Comparison of ENCODE assay signal across 19 cellular contexts in the genomic region with DNA sequence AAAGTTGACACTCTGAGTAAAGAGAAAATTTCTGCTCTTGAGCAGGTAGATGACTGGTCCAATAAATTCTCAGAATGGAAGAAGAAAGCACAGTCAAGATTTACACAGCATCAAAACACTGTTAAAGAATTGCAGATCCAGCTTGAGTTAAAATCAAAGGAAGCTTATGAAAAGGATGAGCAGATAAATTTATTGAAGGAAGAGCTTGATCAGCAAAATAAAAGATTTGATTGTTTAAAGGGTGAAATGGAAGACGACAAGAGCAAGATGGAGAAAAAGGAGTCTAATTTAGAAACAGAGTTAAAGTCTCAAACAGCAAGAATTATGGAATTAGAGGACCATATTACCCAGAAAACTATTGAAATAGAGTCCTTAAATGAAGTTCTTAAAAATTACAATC.
DNase-seq lines count a peak whose midpoint lies in the region; ATAC-seq, FAIRE-seq and TF ChIP-seq lines count a peak whose summit lies in the region.
"Had no signal": no experiment of that assay in that cellular context is flagged by ENCODE, and none has a peak within 500 bp of the region (broad histone marks: within the 10 kb centered on the region; RNA-seq: fewer than 3 reads in every experiment).

No MANE protein-coding gene starts in this region.

- no peak for TF ChIP-seq RAD21 in HepG2 (CRISPR knock-in tag; IDR thresholded peaks at IDR 0.05)

- no peaks in the 10 kb centered on the region for H4K20me1 ChIP-seq in HepG2 (ENCODE audit: insufficient read depth, low read length)

- no peaks in the 10 kb centered on the region for H3K27me3 ChIP-seq in HepG2 (ENCODE audit: control insufficient read depth in 1 of 2, insufficient read depth in 2 of 2, low read length in 2 of 2)
- no peaks in the 10 kb centered on the region for H3K27me3 ChIP-seq in right lobe of liver

- BruUV-seq in HepG2 (replicated peaks; lab: Mats Ljungman, UMichigan), result no TSS peak

- TF ChIP-seq POLR2A in HepG2 (IDR thresholded peaks at IDR 0.05; ENCODE audit: insufficient read depth in 1 of 2, low read depth in 2 of 2, low read length in 2 of 2) (no peak), right lobe of liver (IDR thresholded peaks at IDR 0.05) (no peak)

- H3K9me3 ChIP-seq in HepG2 (ENCODE audit: low read length) (no peaks in the 10 kb centered on the region), right lobe of liver (no peaks in the 10 kb centered on the region)

- no peak for FAIRE-seq in HepG2 (lab: Jason Lieb, UNC)
- FAIRE-seq: A204.1, RCC 7860 had no signal

- WGBS in HepG2 (ENCODE audit: low lambda C conversion rate), result 98% methylated on average over 1 of the region's 1 CpG
- 71% methylated on average over 1 of the region's 1 CpG for WGBS in right lobe of liver (ENCODE audit: insufficient coverage, low coverage, low lambda C conversion rate, missing lambda C conversion rate)

- intact Hi-C loops in HepG2 (cut with micrococcal nuclease; ENCODE audit: unreplicated experiment) (no loop called here), right lobe of liver (cut with DNase I) (no loop called here), natural killer cell (cut with micrococcal nuclease) (no loop called here)

- no peak overlapping the region for H3K4me3 Mint-ChIP-seq in central memory CD8-positive, alpha-beta T cell
- H3K4me3 Mint-ChIP-seq in natural killer cell, result no peak overlapping the region

- H3K36me3 ChIP-seq in HepG2 (replicated peaks in 1 of 2; ENCODE audit: control insufficient read depth in 1 of 2, insufficient read depth in 2 of 2, low read length in 2 of 2) (peaks cover 20 to 90% of the 10 kb centered on the region in 2 experiments), right lobe of liver (peaks cover 0 to 45% (median 17%) of the 10 kb centered on the region in 4 donors)

- TF ChIP-seq EP300 in HepG2 (IDR thresholded peaks at IDR 0.05; ENCODE audit: low read depth in 2 of 2, low read length in 2 of 2) (no peak), HepG2 (CRISPR knock-in tag; IDR thresholded peaks at IDR 0.05; ENCODE audit: borderline replicate concordance) (no peak)

- POLR2A ChIA-PET in HepG2 (lab: Yijun Ruan, JAX), result no interaction called here

- no peak for ATAC-seq in HepG2
- no peak for ATAC-seq in right lobe of liver
- ATAC-seq in central memory CD8-positive, alpha-beta T cell (replicated peaks; ENCODE audit: extremely low read depth, poor library complexity, severe bottlenecking), result no peak
- ATAC-seq in natural killer cell, result no peak
- no peak for ATAC-seq in GM18502 (IDR thresholded peaks at IDR 0.05; ENCODE audit: poor library complexity, unreplicated experiment)

- H3K9ac ChIP-seq in HepG2 (ENCODE audit: insufficient read depth, low read depth, low read length), result no peak overlapping the region

- H3K4me1 ChIP-seq in HepG2 (ENCODE audit: insufficient read depth, low read length) (no peaks in the 10 kb centered on the region), right lobe of liver (no peaks in the 10 kb centered on the region)

- H3K4me2 ChIP-seq in HepG2 (ENCODE audit: low read depth, low read length), result no peak overlapping the region

- CTCF ChIA-PET in HepG2 (lab: Yijun Ruan, JAX; ENCODE audit: low intra/inter-chr PET ratio, low total read pairs), result no interaction called here

- H3K27ac ChIP-seq in HepG2 (ENCODE audit: extremely low read length, insufficient read depth, low read length), result no peak overlapping the region
- no peak overlapping the region for H3K27ac ChIP-seq in right lobe of liver

- H3K9me3 Mint-ChIP-seq in central memory CD8-positive, alpha-beta T cell, result no peaks in the 10 kb centered on the region
- no peaks in the 10 kb centered on the region for H3K9me3 Mint-ChIP-seq in natural killer cell

- H3K4me3 ChIP-seq in HepG2 (replicated peaks in 1 of 3; ENCODE audit: insufficient read depth in 1 of 3, low read depth in 2 of 3, low read length in 3 of 3) (no peak overlapping the region), right lobe of liver (no peak overlapping the region)

- TF ChIP-seq CTCF in HepG2 (CRISPR knock-in tag; IDR thresholded peaks at IDR 0.05) (no peak), right lobe of liver (IDR thresholded peaks at IDR 0.05) (no peak), natural killer cell (IDR thresholded peaks at IDR 0.05) (no peak)

- in situ Hi-C loops in HepG2 (cut with HindIII; ENCODE audit: extremely low pct_ligation_motif_present, low pct_unique_long_range_greater_than_20kb), result no loop called here

- peaks cover 66% of the 10 kb centered on the region for H3K36me3 Mint-ChIP-seq in central memory CD8-positive, alpha-beta T cell (ENCODE audit: insufficient read depth)
- H3K36me3 Mint-ChIP-seq in natural killer cell, result peaks cover 48% of the 10 kb centered on the region

- DNase-seq in HepG2 (ENCODE audit: low spot score) (no peak), right lobe of liver (no peak), natural killer cell (no peak), NCI-H2029 (lab: John Stamatoyannopoulos, UW) (no peak), GOT3 (lab: John Stamatoyannopoulos, UW) (no peak)
- no peak for DNase-seq in central memory CD8-positive, alpha-beta T cell (ENCODE audit: low spot score in 2 of 2)
- DNase-seq: C1 segment of cervical spinal cord, H7, Karpas-422, MM.1S, NCI-H1105, NCI-H1694, NCI-H2107, NCI-H2227 treated with DMSO at 0.1 percent for 48 hours, NCI-H526 treated with DMSO at 0.1 percent for 48 hours, SHP77 had no signal

- peak overlapping the region; percentile 56 for H3K27ac Mint-ChIP-seq in central memory CD8-positive, alpha-beta T cell (ENCODE audit: low read depth)
- H3K27ac Mint-ChIP-seq in natural killer cell, result peak overlapping the region; percentile 7 to 36

- no peaks in the 10 kb centered on the region for H3K27me3 Mint-ChIP-seq in central memory CD8-positive, alpha-beta T cell
- H3K27me3 Mint-ChIP-seq in natural killer cell (ENCODE audit: low read depth in 2 of 2), result no peaks in the 10 kb centered on the region

- peaks cover 36% of the 10 kb centered on the region for H3K4me1 Mint-ChIP-seq in central memory CD8-positive, alpha-beta T cell
- peaks cover 0 to 35% of the 10 kb centered on the region in 2 donors for H3K4me1 Mint-ChIP-seq in natural killer cell

- no peak overlapping the region for H2AFZ ChIP-seq in HepG2 (ENCODE audit: low read length)

- no peaks in the 10 kb centered on the region for H3K79me2 ChIP-seq in HepG2 (ENCODE audit: insufficient read depth, low read length)

TF ChIP-seq in HepG2, 621 proteins besides CTCF, POLR2A, EP300 and RAD21:
- peak; percentile 50 to 64 for TF ChIP-seq MAFK (conservative IDR thresholded peaks at IDR 0.05 in 1 of 2, IDR thresholded peaks at IDR 0.05 in 1 of 2; ENCODE audit: low read length in 2 of 2)
- TF ChIP-seq MAFF (IDR thresholded peaks at IDR 0.05; ENCODE audit: low read depth, low read length), result 0 out of 2 replicates have a peak, but pooled peaks have one; percentile 18
- no peak for TF ChIP-seq PHF5A (CRISPR knock-in tag; IDR thresholded peaks at IDR 0.05; ENCODE audit: low read depth, unreplicated experiment)
